Comparison of ENCODE assay signal across 22 cellular contexts in genomic region chr2:37587817-37588216, GRCh38.
DNase-seq lines count a peak whose midpoint lies in the region; ATAC-seq, FAIRE-seq and TF ChIP-seq lines count a peak whose summit lies in the region.
"Had no signal": no experiment of that assay in that cellular context is flagged by ENCODE, and none has a peak within 500 bp of the region (broad histone marks: within the 10 kb centered on the region; RNA-seq: fewer than 3 reads in every experiment).

No MANE protein-coding gene starts in this region.

- H3K4me3 Mint-ChIP-seq in activated CD4-positive, alpha-beta T cell treated with anti-CD3 and anti-CD28 coated beads, Interleukin-2, amount 10 ng/mL, durations not matched to agents 7 days and 5 days: no peak overlapping the region
- H3K4me3 Mint-ChIP-seq in activated CD4-positive, alpha-beta T cell treated with anti-CD3 and anti-CD28 coated beads for 36 hours: no peak overlapping the region
- H3K4me3 Mint-ChIP-seq: activated T-cell treated with anti-CD3 and anti-CD28 coated beads, Interleukin-2, amount 50 U/mL, for 4 hours had no signal

- 96% methylated on average over 2 of the region's 2 CpGs for WGBS in smooth muscle cell (ENCODE audit: low lambda C conversion rate)

- H3K9me3 Mint-ChIP-seq in activated CD4-positive, alpha-beta T cell treated with anti-CD3 and anti-CD28 coated beads, Interleukin-2, amount 10 ng/mL, durations not matched to agents 7 days and 5 days: no peaks in the 10 kb centered on the region
- H3K9me3 Mint-ChIP-seq in activated CD4-positive, alpha-beta T cell treated with anti-CD3 and anti-CD28 coated beads for 36 hours (ENCODE audit: low read depth): no peaks in the 10 kb centered on the region
- H3K9me3 Mint-ChIP-seq: activated naive CD4-positive, alpha-beta T cell treated with anti-CD3 and anti-CD28 coated beads, Interleukin-2, amount 50 U/mL, for 24 hours; activated T-cell treated with anti-CD3 and anti-CD28 coated beads, Interleukin-2, amount 50 U/mL, for 4 hours had no signal

- FAIRE-seq in bronchial epithelial cell (lab: Jason Lieb, UNC): no peak
- FAIRE-seq: A204.1, small intestine had no signal

- peak overlapping the region; percentile 95 for H3K27ac ChIP-seq in RWPE2 (ENCODE audit: poor library complexity, severe bottlenecking)
- no peak overlapping the region for H3K27ac ChIP-seq in smooth muscle cell (ENCODE audit: low read depth)
- H3K27ac ChIP-seq: left ventricle myocardium inferior had no signal

- H3K9ac ChIP-seq in smooth muscle cell (ENCODE audit: low read depth): no peak overlapping the region

- H3K4me1 ChIP-seq in RWPE2 (ENCODE audit: insufficient read depth, poor library complexity, severe bottlenecking): peaks cover 76% of the 10 kb centered on the region
- peaks cover 36% of the 10 kb centered on the region for H3K4me1 ChIP-seq in smooth muscle cell (ENCODE audit: low read depth)

- H3K9me3 ChIP-seq in RWPE2 (ENCODE audit: severe bottlenecking) (no peaks in the 10 kb centered on the region), smooth muscle cell (replicated peaks; ENCODE audit: low read depth) (no peaks in the 10 kb centered on the region)
- H3K9me3 ChIP-seq: body of pancreas, colonic mucosa, left ventricle myocardium inferior, MG63, prostate gland, upper lobe of left lung had no signal

- H3K79me2 ChIP-seq in smooth muscle cell (ENCODE audit: low read depth): no peaks in the 10 kb centered on the region

- no peak overlapping the region for H2AFZ ChIP-seq in smooth muscle cell (ENCODE audit: low read depth)

- POLR2A ChIA-PET in activated CD4-positive, alpha-beta T cell treated with anti-CD3 and anti-CD28 coated beads, Interleukin-2, amount 10 ng/mL, durations not matched to agents 7 days and 5 days (lab: Charles Lee): no interaction called here
- POLR2A ChIA-PET in activated CD4-positive, alpha-beta T cell treated with anti-CD3 and anti-CD28 coated beads for 36 hours (lab: Charles Lee): interaction anchor here (0.7 kb wide), 1 partner anchor 198 kb away, joined by 6 read pairs; no protein-coding TSS in a partner anchor

- H3K4me1 Mint-ChIP-seq in activated CD4-positive, alpha-beta T cell treated with anti-CD3 and anti-CD28 coated beads, Interleukin-2, amount 10 ng/mL, durations not matched to agents 7 days and 5 days: peaks cover 75% of the 10 kb centered on the region
- peaks cover 85% of the 10 kb centered on the region for H3K4me1 Mint-ChIP-seq in activated CD4-positive, alpha-beta T cell treated with anti-CD3 and anti-CD28 coated beads for 36 hours

- CTCF ChIA-PET in activated CD4-positive, alpha-beta T cell treated with anti-CD3 and anti-CD28 coated beads, Interleukin-2, amount 10 ng/mL, durations not matched to agents 7 days and 5 days (lab: Charles Lee): interaction anchor here (0.6 to 2.0 kb wide), 8 partner anchors 9 to 83 kb away, joined by 3 to 6 read pairs (median 3); no protein-coding TSS in a partner anchor
- CTCF ChIA-PET in activated CD4-positive, alpha-beta T cell treated with anti-CD3 and anti-CD28 coated beads for 36 hours (lab: Charles Lee): interaction anchor here (0.7 to 1.6 kb wide), 5 partner anchors 34 to 173 kb away, joined by 4 to 7 read pairs (median 4); no protein-coding TSS in a partner anchor

- no peaks in the 10 kb centered on the region for H3K27me3 Mint-ChIP-seq in activated CD4-positive, alpha-beta T cell treated with anti-CD3 and anti-CD28 coated beads, Interleukin-2, amount 10 ng/mL, durations not matched to agents 7 days and 5 days
- H3K27me3 Mint-ChIP-seq in activated CD4-positive, alpha-beta T cell treated with anti-CD3 and anti-CD28 coated beads for 36 hours: no peaks in the 10 kb centered on the region
- H3K27me3 Mint-ChIP-seq: activated naive CD4-positive, alpha-beta T cell treated with anti-CD3 and anti-CD28 coated beads, Interleukin-2, amount 50 U/mL, for 24 hours had no signal

- H3K36me3 ChIP-seq in RWPE2 (ENCODE audit: low read depth) (no peaks in the 10 kb centered on the region), bronchial epithelial cell (ENCODE audit: control insufficient read depth, insufficient read depth, low read length) (no peaks in the 10 kb centered on the region), smooth muscle cell (ENCODE audit: low read depth) (no peaks in the 10 kb centered on the region)
- H3K36me3 ChIP-seq: colonic mucosa, left ventricle myocardium inferior, MG63, prostate gland, upper lobe of left lung had no signal

- TF ChIP-seq CTCF in RWPE2 (IDR thresholded peaks at IDR 0.05; ENCODE audit: poor library complexity, severe bottlenecking) (no peak), bronchial epithelial cell (IDR thresholded peaks at IDR 0.05; ENCODE audit: insufficient read depth, low read length, severe bottlenecking) (no peak), smooth muscle cell (IDR thresholded peaks at IDR 0.05; ENCODE audit: borderline replicate concordance, insufficient read depth, poor library complexity, severe bottlenecking) (no peak), GM13976 (IDR thresholded peaks at IDR 0.05; ENCODE audit: borderline replicate concordance, control extremely low read depth, extremely low read depth, insufficient read depth, missing control alignments) (no peak)

- peaks cover 16% of the 10 kb centered on the region for H3F3A ChIP-seq in smooth muscle cell (ENCODE audit: low read depth)

- no peak for ATAC-seq in activated CD4-positive, alpha-beta T cell treated with anti-CD3 and anti-CD28 coated beads for 36 hours
- no peak for ATAC-seq in RWPE2 (ENCODE audit: low read depth)
- ATAC-seq: activated T-cell treated with anti-CD3 and anti-CD28 coated beads, Interleukin-2, amount 50 U/mL, for 4 hours had no signal

- H3K27me3 ChIP-seq in RWPE2 (ENCODE audit: insufficient read depth, poor library complexity, severe bottlenecking): no peaks in the 10 kb centered on the region
- no peaks in the 10 kb centered on the region for H3K27me3 ChIP-seq in bronchial epithelial cell (ENCODE audit: control insufficient read depth, insufficient read depth, low read length)
- no peaks in the 10 kb centered on the region for H3K27me3 ChIP-seq in smooth muscle cell (ENCODE audit: low read depth)
- H3K27me3 ChIP-seq: body of pancreas, colonic mucosa, MG63, upper lobe of left lung had no signal

- intact Hi-C loops in activated CD4-positive, alpha-beta T cell treated with anti-CD3 and anti-CD28 coated beads for 36 hours (cut with DNase I, micrococcal nuclease): loop anchor here (2.0 to 5.0 kb wide), 4 partner anchors 13 to 266 kb away; partner anchors contain the start of genes CDC42EP3 (in 2 of the 2) and PRKD3 (in 1 of the 2)

- H3K36me3 Mint-ChIP-seq in activated CD4-positive, alpha-beta T cell treated with anti-CD3 and anti-CD28 coated beads, Interleukin-2, amount 10 ng/mL, durations not matched to agents 7 days and 5 days (ENCODE audit: low read depth): peaks cover 6% of the 10 kb centered on the region
- no peaks in the 10 kb centered on the region for H3K36me3 Mint-ChIP-seq in activated CD4-positive, alpha-beta T cell treated with anti-CD3 and anti-CD28 coated beads for 36 hours (ENCODE audit: low read depth)
- H3K36me3 Mint-ChIP-seq: activated naive CD4-positive, alpha-beta T cell treated with anti-CD3 and anti-CD28 coated beads, Interleukin-2, amount 50 U/mL, for 24 hours had no signal

- no peaks in the 10 kb centered on the region for H4K20me1 ChIP-seq in smooth muscle cell (ENCODE audit: low read depth)

- H3K4me3 ChIP-seq in RWPE2 (ENCODE audit: severe bottlenecking) (no peak overlapping the region), bronchial epithelial cell (ENCODE audit: low read depth, low read length) (no peak overlapping the region), smooth muscle cell (no peak overlapping the region)
- H3K4me3 ChIP-seq: body of pancreas, colonic mucosa, left ventricle myocardium inferior, MG63, prostate gland, upper lobe of left lung had no signal

- H3K27ac Mint-ChIP-seq in activated CD4-positive, alpha-beta T cell treated with anti-CD3 and anti-CD28 coated beads, Interleukin-2, amount 10 ng/mL, durations not matched to agents 7 days and 5 days: peak overlapping the region; percentile 28
- no peak overlapping the region for H3K27ac Mint-ChIP-seq in activated CD4-positive, alpha-beta T cell treated with anti-CD3 and anti-CD28 coated beads for 36 hours

- in situ Hi-C loops in GM13976 (cut with MboI; ENCODE audit: low sequenced_read_pairs, unreplicated experiment): no loop called here

- no peak for DNase-seq in activated CD4-positive, alpha-beta T cell treated with anti-CD3 and anti-CD28 coated beads, Interleukin-2, amount 10 ng/mL, durations not matched to agents 7 days and 5 days
- DNase-seq in activated CD4-positive, alpha-beta T cell treated with anti-CD3 and anti-CD28 coated beads for 36 hours: no peak
- DNase-seq in RWPE2 (ENCODE audit: low spot score): no peak
- peak; percentile 29 for DNase-seq in bronchial epithelial cell (ENCODE audit: low read depth)
- no peak for DNase-seq in smooth muscle cell (lab: John Stamatoyannopoulos, UW; ENCODE audit: unreplicated experiment)
- no peak for DNase-seq in GM13976 (ENCODE audit: low spot score)
- no peak for DNase-seq in NCI-H1092 treated with DMSO at 0.1 percent for 48 hours (lab: John Stamatoyannopoulos, UW)
- no peak for DNase-seq in A172 (ENCODE audit: low spot score)
- DNase-seq: activated T-cell treated with anti-CD3 and anti-CD28 coated beads, Interleukin-2, amount 50 U/mL, for 4 hours; colonic mucosa; left ventricle myocardium inferior; MG63; NCI-H1436 treated with DMSO at 0.1 percent for 48 hours; NCI-H748 treated with DMSO at 0.1 percent for 48 hours; Right ventricle myocardium superior; small intestine; stimulated activated CD4-positive, alpha-beta T cell treated with anti-CD3 and anti-CD28 coated beads, Interleukin-2, amount 100 ng/mL, for 48 hours; upper lobe of left lung had no signal

- H3K4me2 ChIP-seq in smooth muscle cell: peak overlapping the region; percentile 27
